Comparison of ENCODE assay signal across 12 cellular contexts in the genomic region with DNA sequence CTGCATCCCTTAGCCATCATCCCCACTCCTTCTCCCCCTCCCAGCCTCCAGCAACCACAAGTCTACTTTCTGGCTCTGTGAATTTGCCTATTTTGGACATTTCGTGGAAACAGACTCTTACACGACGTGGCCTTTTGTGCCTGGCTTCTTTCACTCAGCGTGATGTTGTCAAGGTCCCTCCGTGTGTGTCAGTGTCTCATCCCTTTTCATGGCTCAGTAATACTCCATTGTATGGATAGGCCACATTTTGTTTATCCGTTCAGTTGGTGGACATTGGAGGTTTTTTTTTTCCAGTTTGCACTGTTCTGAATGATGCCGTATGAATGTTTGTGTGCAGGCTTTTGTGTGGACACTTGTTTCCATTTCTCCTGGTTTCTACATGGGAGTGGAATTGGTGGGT.
"Had no signal": no experiment of that assay in that cellular context is flagged by ENCODE, and none has a peak within 500 bp of the region (broad histone marks: within the 10 kb centered on the region; RNA-seq: fewer than 3 reads in every experiment).

No MANE protein-coding gene starts in this region.

- DNase-seq: activated CD4-positive, alpha-beta memory T cell treated with anti-CD3 and anti-CD28 coated beads, Interleukin-2, amount 10 ng/mL, durations not matched to agents 7 days and 5 days; activated naive CD4-positive, alpha-beta T cell treated with anti-CD3 and anti-CD28 coated beads, Interleukin-2, amount 50 U/mL, for 16 hours; activated T-cell treated with anti-CD3 and anti-CD28 coated beads, Interleukin-2, amount 50 U/mL, for 24 hours; adrenal gland; caudate nucleus; left lung; natural killer cell; stimulated activated CD4-positive, alpha-beta T cell treated with anti-CD3 and anti-CD28 coated beads, Interleukin-12 subunit alpha, Interleukin-12 subunit beta, amount 100 ng/mL, for 4 hours; stimulated activated CD4-positive, alpha-beta T cell treated with anti-CD3 and anti-CD28 coated beads, Interleukin-2, amount 100 ng/mL, for 24 hours; T-cell; T1000 had no signal

- H3K27me3 ChIP-seq: adrenal gland, left lung, vagina had no signal

- H3K27ac Mint-ChIP-seq: activated CD4-positive, alpha-beta memory T cell treated with anti-CD3 and anti-CD28 coated beads, Interleukin-2, amount 10 ng/mL, durations not matched to agents 7 days and 5 days; activated T-cell treated with anti-CD3 and anti-CD28 coated beads, Interleukin-2, amount 50 U/mL, for 24 hours; natural killer cell; T-cell had no signal

- H3K27ac ChIP-seq: adrenal gland, vagina had no signal

- H3K4me3 Mint-ChIP-seq: activated CD4-positive, alpha-beta memory T cell treated with anti-CD3 and anti-CD28 coated beads, Interleukin-2, amount 10 ng/mL, durations not matched to agents 7 days and 5 days; activated T-cell treated with anti-CD3 and anti-CD28 coated beads, Interleukin-2, amount 50 U/mL, for 24 hours; natural killer cell; T-cell had no signal

- H3K36me3 ChIP-seq: adrenal gland, vagina had no signal

- H3K4me3 ChIP-seq: adrenal gland, left lung, vagina had no signal

- H3K27me3 Mint-ChIP-seq: activated CD4-positive, alpha-beta memory T cell treated with anti-CD3 and anti-CD28 coated beads, Interleukin-2, amount 10 ng/mL, durations not matched to agents 7 days and 5 days; activated T-cell treated with anti-CD3 and anti-CD28 coated beads, Interleukin-2, amount 50 U/mL, for 24 hours; T-cell had no signal

- H3K9me3 Mint-ChIP-seq: activated CD4-positive, alpha-beta memory T cell treated with anti-CD3 and anti-CD28 coated beads, Interleukin-2, amount 10 ng/mL, durations not matched to agents 7 days and 5 days; natural killer cell had no signal

- H3K36me3 Mint-ChIP-seq: natural killer cell had no signal

- H3K9me3 ChIP-seq: adrenal gland, left lung, vagina had no signal
